In the genomic region with DNA sequence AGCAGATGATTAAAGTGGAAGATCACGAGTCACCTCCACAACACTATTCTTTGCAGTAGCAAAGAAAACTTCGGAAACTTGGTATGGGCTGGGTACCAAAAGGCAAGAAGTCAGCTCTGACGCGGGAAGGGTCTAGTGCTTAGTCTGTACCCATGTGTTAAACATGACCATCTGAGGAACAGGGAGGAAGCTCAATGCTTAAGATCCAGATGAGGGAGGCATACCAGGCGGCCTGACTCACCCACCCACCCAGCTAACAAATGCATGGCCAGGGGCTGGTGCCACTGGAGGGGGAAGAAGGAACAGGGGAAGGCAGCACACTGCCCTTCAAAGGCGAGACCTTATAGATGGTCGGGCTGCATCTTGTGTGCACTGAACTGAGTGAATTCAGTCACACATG, we compare ENCODE assay signal across 25 cellular contexts.
"Had no signal": no experiment of that assay in that cellular context is flagged by ENCODE, and none has a peak within 500 bp of the region (broad histone marks: within the 10 kb centered on the region; RNA-seq: fewer than 3 reads in every experiment).

No MANE protein-coding gene starts in this region.

- H3K4me2 ChIP-seq: neural progenitor cell had no signal

- H3K27me3 ChIP-seq: brain microvascular endothelial cell, dorsolateral prefrontal cortex, gastrocnemius medialis, heart left ventricle, neural progenitor cell, upper lobe of right lung had no signal

- H3K36me3 ChIP-seq: brain microvascular endothelial cell, gastrocnemius medialis, neural progenitor cell, upper lobe of right lung had no signal

- H3K4me3 ChIP-seq: dorsolateral prefrontal cortex, gastrocnemius medialis, heart left ventricle, mucosa of descending colon, neural progenitor cell, upper lobe of right lung had no signal

- H3K27ac Mint-ChIP-seq: activated B cell treated with CpG ODN at 0.5 μM for 24 hours; activated CD4-positive, alpha-beta memory T cell treated with anti-CD3 and anti-CD28 coated beads for 36 hours; activated CD8-positive, alpha-beta memory T cell treated with anti-CD3 and anti-CD28 coated beads, Interleukin-2, amount 10 ng/mL, durations not matched to agents 7 days and 5 days; activated naive CD4-positive, alpha-beta T cell treated with anti-CD3 and anti-CD28 coated beads for 36 hours; activated T-helper 2 cell treated with anti-CD3 and anti-CD28 coated beads, Interferon-gamma antibody, Interleukin-2, Interleukin-4, amounts not matched to agents 10 μg/mL and 5 μg/mL and 100 μg/mL, durations not matched to agents 14 hours and 24 hours and 36 hours had no signal

- H3K4me3 Mint-ChIP-seq: activated B cell treated with CpG ODN at 0.5 μM for 24 hours; activated CD4-positive, alpha-beta memory T cell treated with anti-CD3 and anti-CD28 coated beads for 36 hours; activated CD8-positive, alpha-beta memory T cell treated with anti-CD3 and anti-CD28 coated beads, Interleukin-2, amount 10 ng/mL, durations not matched to agents 7 days and 5 days; activated naive CD4-positive, alpha-beta T cell treated with anti-CD3 and anti-CD28 coated beads for 36 hours; neural progenitor cell had no signal

- H3K9me3 Mint-ChIP-seq: activated B cell treated with CpG ODN at 0.5 μM for 24 hours; activated CD4-positive, alpha-beta memory T cell treated with anti-CD3 and anti-CD28 coated beads for 36 hours; activated naive CD4-positive, alpha-beta T cell treated with anti-CD3 and anti-CD28 coated beads for 36 hours; activated T-helper 2 cell treated with anti-CD3 and anti-CD28 coated beads, Interferon-gamma antibody, Interleukin-2, Interleukin-4, amounts not matched to agents 10 μg/mL and 5 μg/mL and 100 μg/mL, durations not matched to agents 14 hours and 24 hours and 36 hours; neural progenitor cell had no signal

- ATAC-seq: activated CD8-positive, alpha-beta memory T cell treated with anti-CD3 and anti-CD28 coated beads, Interleukin-2, amount 10 ng/mL, durations not matched to agents 7 days and 5 days; gastrocnemius medialis; heart left ventricle; left ventricle myocardium superior; mucosa of descending colon; upper lobe of right lung had no signal

- H2AFZ ChIP-seq: neural progenitor cell, parathyroid adenoma had no signal

- H3K27ac ChIP-seq: brain microvascular endothelial cell, epithelial cell of prostate, gastrocnemius medialis, heart left ventricle, neural progenitor cell, parathyroid adenoma, upper lobe of right lung had no signal

- H3K4me1 ChIP-seq: parathyroid adenoma, upper lobe of right lung had no signal

- DNase-seq: activated B cell treated with CpG ODN at 0.5 μM for 24 hours; activated CD4-positive, alpha-beta memory T cell treated with anti-CD3 and anti-CD28 coated beads for 36 hours; activated CD4-positive, alpha-beta T cell treated with anti-CD3 and anti-CD28 coated beads for 4 hours; activated CD8-positive, alpha-beta memory T cell treated with anti-CD3 and anti-CD28 coated beads, Interleukin-2, amount 10 ng/mL, durations not matched to agents 7 days and 5 days; activated naive CD4-positive, alpha-beta T cell treated with anti-CD3 and anti-CD28 coated beads for 36 hours; anterior cingulate cortex; brain microvascular endothelial cell; central memory CD4-positive, alpha-beta T cell; dorsolateral prefrontal cortex; gastrocnemius medialis; heart left ventricle; kidney glomerular epithelial cell; left ventricle myocardium superior; mucosa of descending colon; naive B cell; stimulated activated CD4-positive, alpha-beta T cell treated with anti-CD3 and anti-CD28 coated beads, Interleukin-12 subunit alpha, Interleukin-12 subunit beta, amount 100 ng/mL, for 4 hours; stimulated activated CD4-positive, alpha-beta T cell treated with anti-CD3 and anti-CD28 coated beads, Interleukin-1b, Interleukin-23, amount 100 ng/mL, for 48 hours; stimulated activated CD8-positive, alpha-beta memory T cell treated with anti-CD3 and anti-CD28 coated beads, Interleukin-4, amount 100 ng/mL, for 48 hours; stimulated activated naive CD4-positive, alpha-beta T cell; T-helper 2 cell; upper lobe of right lung had no signal

- H3K9ac ChIP-seq: neural progenitor cell, parathyroid adenoma had no signal

- H3K9me3 ChIP-seq: gastrocnemius medialis, heart left ventricle, mucosa of descending colon, upper lobe of right lung had no signal

- H3K27me3 Mint-ChIP-seq: activated B cell treated with CpG ODN at 0.5 μM for 24 hours; activated CD4-positive, alpha-beta memory T cell treated with anti-CD3 and anti-CD28 coated beads for 36 hours; activated CD8-positive, alpha-beta memory T cell treated with anti-CD3 and anti-CD28 coated beads, Interleukin-2, amount 10 ng/mL, durations not matched to agents 7 days and 5 days; naive B cell had no signal
